In genomic region chr10:114487815-114488536, GRCh38 we compare ENCODE assay signal across 2 cellular contexts.
TF ChIP-seq lines count a peak whose summit lies in the region.

No MANE protein-coding gene starts in this region.

TF ChIP-seq in GM23338, 12 proteins besides CTCF, POLR2A, EP300 and RAD21 (continued from another document):
- TF ChIP-seq EZH2 (IDR thresholded peaks at IDR 0.05; ENCODE audit: low read depth, unreplicated experiment), result no peak
- no peak for TF ChIP-seq ZNF462 (CRISPR knock-in tag; IDR thresholded peaks at IDR 0.05)
- TF ChIP-seq NANOG (IDR thresholded peaks at IDR 0.05; ENCODE audit: borderline replicate concordance), result no peak
- TF ChIP-seq ZNF331 (CRISPR knock-in tag; IDR thresholded peaks at IDR 0.05; ENCODE audit: low read depth), result no peak
- TF ChIP-seq ETS1 (IDR thresholded peaks at IDR 0.05), result no peak
- no peak for TF ChIP-seq JUNB (IDR thresholded peaks at IDR 0.05; ENCODE audit: unreplicated experiment)
- no peak for TF ChIP-seq POLR2AphosphoS5 (IDR thresholded peaks at IDR 0.05; ENCODE audit: low read depth)
- TF ChIP-seq STAT1 (IDR thresholded peaks at IDR 0.05; ENCODE audit: unreplicated experiment), result no peak

TF ChIP-seq in WTC11, 78 proteins besides CTCF, POLR2A, EP300 and RAD21 (continued from another document):
- TF ChIP-seq FOXP4 (CRISPR knock-in tag; IDR thresholded peaks at IDR 0.05) (no peak), AR (CRISPR knock-in tag; IDR thresholded peaks at IDR 0.05) (no peak), NFE2L1 (CRISPR knock-in tag; IDR thresholded peaks at IDR 0.05) (no peak), CREM (CRISPR knock-in tag; IDR thresholded peaks at IDR 0.05) (no peak), ZNF425 (CRISPR knock-in tag; conservative IDR thresholded peaks at IDR 0.05) (no peak)
